32 cellular contexts compared by ENCODE assay signal in genomic region chr22:31099841-31100761, GRCh38. TPM values are rescaled to one million over a fixed set of nuclear protein-coding genes. Genes with fewer than 3 reads are reported as not detected.
DNase-seq lines count a peak whose midpoint lies in the region; ATAC-seq, FAIRE-seq and TF ChIP-seq lines count a peak whose summit lies in the region.
"Had no signal": no experiment of that assay in that cellular context is flagged by ENCODE, and none has a peak within 500 bp of the region (broad histone marks: within the 10 kb centered on the region; RNA-seq: fewer than 3 reads in every experiment).

No MANE protein-coding gene starts in this region.

- TF ChIP-seq EP300 in sigmoid colon (IDR thresholded peaks at IDR 0.05), result no peak

- H3K4me3 ChIP-seq in esophagus squamous epithelium, result no peak overlapping the region
- no peak overlapping the region for H3K4me3 ChIP-seq in sigmoid colon
- no peak overlapping the region for H3K4me3 ChIP-seq in vagina
- H3K4me3 ChIP-seq: breast epithelium, heart left ventricle, upper lobe of right lung had no signal

- H3K4me3 Mint-ChIP-seq in natural killer cell treated with Interleukin-12 subunit alpha and Interleukin-12 subunit beta and Interleukin-15 and Interleukin-18, amount 100 ng/mL, for 72 hours, result no peak overlapping the region
- H3K4me3 Mint-ChIP-seq in natural killer cell, result no peak overlapping the region
- H3K4me3 Mint-ChIP-seq: activated CD8-positive, alpha-beta memory T cell treated with anti-CD3 and anti-CD28 coated beads, Interleukin-2, amount 10 ng/mL, durations not matched to agents 7 days and 5 days; activated naive CD4-positive, alpha-beta T cell treated with anti-CD3 and anti-CD28 coated beads for 36 hours; H9; naive B cell; stimulated activated naive CD8-positive, alpha-beta T cell treated with anti-CD3 and anti-CD28 coated beads, Interleukin-15, Interleukin-2, amounts not matched to agents 100 ng/mL and 50 ng/mL, for 24 hours; T-helper 2 cell treated with Interferon-gamma antibody and Interleukin-4, amounts not matched to agents 5 μg/mL and 100 μg/mL, for 36 hours had no signal

- TF ChIP-seq POLR2A in esophagus squamous epithelium (IDR thresholded peaks at IDR 0.05), result no peak
- no peak for TF ChIP-seq POLR2A in sigmoid colon (IDR thresholded peaks at IDR 0.05)
- no peak for TF ChIP-seq POLR2A in vagina (IDR thresholded peaks at IDR 0.05)
- no peak for TF ChIP-seq POLR2A in GM12891 (IDR thresholded peaks at IDR 0.05; ENCODE audit: low read depth, low read length)

- no peaks in the 10 kb centered on the region for H3K4me1 Mint-ChIP-seq in natural killer cell treated with Interleukin-12 subunit alpha and Interleukin-12 subunit beta and Interleukin-15 and Interleukin-18, amount 100 ng/mL, for 72 hours (ENCODE audit: low read depth in 2 of 2)
- H3K4me1 Mint-ChIP-seq in natural killer cell, result peaks cover 0 to 4% of the 10 kb centered on the region in 2 donors
- H3K4me1 Mint-ChIP-seq: activated CD8-positive, alpha-beta memory T cell treated with anti-CD3 and anti-CD28 coated beads, Interleukin-2, amount 10 ng/mL, durations not matched to agents 7 days and 5 days; naive B cell had no signal

- H3K27ac Mint-ChIP-seq in natural killer cell treated with Interleukin-12 subunit alpha and Interleukin-12 subunit beta and Interleukin-15 and Interleukin-18, amount 100 ng/mL, for 72 hours, result no peak overlapping the region
- H3K27ac Mint-ChIP-seq in natural killer cell, result no peak overlapping the region
- H3K27ac Mint-ChIP-seq: activated CD8-positive, alpha-beta memory T cell treated with anti-CD3 and anti-CD28 coated beads, Interleukin-2, amount 10 ng/mL, durations not matched to agents 7 days and 5 days; activated naive CD4-positive, alpha-beta T cell treated with anti-CD3 and anti-CD28 coated beads for 36 hours; H9; stimulated activated naive CD8-positive, alpha-beta T cell treated with anti-CD3 and anti-CD28 coated beads, Interleukin-15, Interleukin-2, amounts not matched to agents 100 ng/mL and 50 ng/mL, for 24 hours; T-helper 2 cell treated with Interferon-gamma antibody and Interleukin-4, amounts not matched to agents 5 μg/mL and 100 μg/mL, for 36 hours had no signal

- H3K36me3 Mint-ChIP-seq in natural killer cell treated with Interleukin-12 subunit alpha and Interleukin-12 subunit beta and Interleukin-15 and Interleukin-18, amount 100 ng/mL, for 72 hours, result no peaks in the 10 kb centered on the region
- no peaks in the 10 kb centered on the region for H3K36me3 Mint-ChIP-seq in natural killer cell
- H3K36me3 Mint-ChIP-seq: naive B cell, WTC11 had no signal

- no peaks in the 10 kb centered on the region for H3K9me3 Mint-ChIP-seq in natural killer cell treated with Interleukin-12 subunit alpha and Interleukin-12 subunit beta and Interleukin-15 and Interleukin-18, amount 100 ng/mL, for 72 hours
- H3K9me3 Mint-ChIP-seq in natural killer cell, result no peaks in the 10 kb centered on the region
- H3K9me3 Mint-ChIP-seq: activated naive CD4-positive, alpha-beta T cell treated with anti-CD3 and anti-CD28 coated beads for 36 hours; H9; stimulated activated naive CD8-positive, alpha-beta T cell treated with anti-CD3 and anti-CD28 coated beads, Interleukin-15, Interleukin-2, amounts not matched to agents 100 ng/mL and 50 ng/mL, for 24 hours; T-helper 2 cell treated with Interferon-gamma antibody and Interleukin-4, amounts not matched to agents 5 μg/mL and 100 μg/mL, for 36 hours; WTC11 had no signal

- H3K27me3 ChIP-seq in esophagus squamous epithelium (no peaks in the 10 kb centered on the region), sigmoid colon (no peaks in the 10 kb centered on the region), vagina (no peaks in the 10 kb centered on the region)
- H3K27me3 ChIP-seq: breast epithelium, heart left ventricle, upper lobe of right lung had no signal

- H3K9me3 ChIP-seq in esophagus squamous epithelium (no peaks in the 10 kb centered on the region), sigmoid colon (no peaks in the 10 kb centered on the region), vagina (no peaks in the 10 kb centered on the region)
- H3K9me3 ChIP-seq: breast epithelium, heart left ventricle, upper lobe of right lung had no signal

- H3K36me3 ChIP-seq in esophagus squamous epithelium (peaks cover 26 to 78% (median 29%) of the 10 kb centered on the region in 3 donors), sigmoid colon (peaks cover 63 to 87% (median 64%) of the 10 kb centered on the region in 4 donors), vagina (peaks cover 3 to 52% of the 10 kb centered on the region in 2 donors)

- DNase-seq in natural killer cell treated with Interleukin-12 subunit alpha and Interleukin-12 subunit beta and Interleukin-15 and Interleukin-18, amount 100 ng/mL, for 72 hours (ENCODE audit: low spot score), result peak; percentile 45
- DNase-seq in natural killer cell (no peak), esophagus squamous epithelium (lab: John Stamatoyannopoulos, UW) (no peak), sigmoid colon (peak; percentile 71), vagina (ENCODE audit: extremely low spot score in 2 of 2) (no peak), GM12891 (ENCODE audit: insufficient read length, low spot score) (no peak)
- no peak for DNase-seq in NK-92 treated with Interleukin-12 subunit alpha and Interleukin-12 subunit beta, amount 100 ng/mL, for 24 hours (lab: John Stamatoyannopoulos, UW)
- DNase-seq: activated CD4-positive, alpha-beta T cell treated with anti-CD3 and anti-CD28 coated beads, Interleukin-2, amount 50 U/mL, for 1 hour; activated CD8-positive, alpha-beta memory T cell treated with anti-CD3 and anti-CD28 coated beads, Interleukin-2, amount 10 ng/mL, durations not matched to agents 7 days and 5 days; activated naive CD4-positive, alpha-beta T cell treated with anti-CD3 and anti-CD28 coated beads for 36 hours; amniotic stem cell; COR-L47; cortex of kidney; DND-41; H9; Karpas-422; left colon; mesendoderm; naive B cell; NCI-H187; NCI-H526 treated with DMSO at 0.1 percent for 48 hours; RPMI8226; upper lobe of right lung had no signal

- no peak for FAIRE-seq in GM12891 (lab: Jason Lieb, UNC)
- FAIRE-seq: endometrium had no signal

- WGBS in esophagus squamous epithelium, 2 donors, result 84 to 88% methylated on average over 21 to 32 of the region's 34 CpGs
- 94 to 95% methylated on average over 34 of the region's 34 CpGs for WGBS in sigmoid colon, 2 donors

- no peaks in the 10 kb centered on the region for H3K27me3 Mint-ChIP-seq in natural killer cell treated with Interleukin-12 subunit alpha and Interleukin-12 subunit beta and Interleukin-15 and Interleukin-18, amount 100 ng/mL, for 72 hours
- H3K27me3 Mint-ChIP-seq in natural killer cell (ENCODE audit: low read depth in 2 of 2), result no peaks in the 10 kb centered on the region
- H3K27me3 Mint-ChIP-seq: activated CD8-positive, alpha-beta memory T cell treated with anti-CD3 and anti-CD28 coated beads, Interleukin-2, amount 10 ng/mL, durations not matched to agents 7 days and 5 days; naive B cell; stimulated activated naive CD8-positive, alpha-beta T cell treated with anti-CD3 and anti-CD28 coated beads, Interleukin-15, Interleukin-2, amounts not matched to agents 100 ng/mL and 50 ng/mL, for 24 hours had no signal

- H3K27ac ChIP-seq in esophagus squamous epithelium, result peak overlapping the region in 3 of 4 donors; percentile 78 to 95 (median 94)
- H3K27ac ChIP-seq in sigmoid colon, result peak overlapping the region; percentile 96 to 100 (median 99)
- peak overlapping the region; percentile 98 for H3K27ac ChIP-seq in vagina
- H3K27ac ChIP-seq: upper lobe of right lung had no signal

- TF ChIP-seq CTCF in natural killer cell (IDR thresholded peaks at IDR 0.05), result no peak
- no peak for TF ChIP-seq CTCF in esophagus squamous epithelium (IDR thresholded peaks at IDR 0.05)
- TF ChIP-seq CTCF in sigmoid colon (IDR thresholded peaks at IDR 0.05), result no peak
- TF ChIP-seq CTCF in vagina (IDR thresholded peaks at IDR 0.05), result no peak

- no peak for ATAC-seq in natural killer cell treated with Interleukin-12 subunit alpha and Interleukin-12 subunit beta and Interleukin-15 and Interleukin-18, amount 100 ng/mL, for 72 hours
- ATAC-seq in natural killer cell (no peak), GM18870 (IDR thresholded peaks at IDR 0.05; ENCODE audit: unreplicated experiment) (no peak)
- ATAC-seq: activated CD8-positive, alpha-beta memory T cell treated with anti-CD3 and anti-CD28 coated beads, Interleukin-2, amount 10 ng/mL, durations not matched to agents 7 days and 5 days; heart left ventricle; left colon; right cardiac atrium; upper lobe of right lung; WTC11 had no signal

- H3K4me1 ChIP-seq in esophagus squamous epithelium (peaks cover 12 to 88% (median 25%) of the 10 kb centered on the region in 3 donors), sigmoid colon (peaks cover 0 to 98% (median 96%) of the 10 kb centered on the region in 4 donors), vagina (peaks cover 71% of the 10 kb centered on the region)
- H3K4me1 ChIP-seq: upper lobe of right lung had no signal

- intact Hi-C loops in natural killer cell (cut with micrococcal nuclease), result no loop called here
- intact Hi-C loops in esophagus squamous epithelium (cut with DNase I), result no loop called here
- intact Hi-C loops in sigmoid colon (cut with DNase I), result no loop called here
- intact Hi-C loops in vagina (cut with DNase I), result no loop called here

RNA-seq across cellular contexts. Expression of gene SELENOM, which starts 7.3 kb away (rescaled TPM):
- 1 to 10 TPM; 4.4 to 6.0 TPM for total RNA-seq in natural killer cell treated with Interleukin-12 subunit alpha and Interleukin-12 subunit beta and Interleukin-15 and Interleukin-18, amount 100 ng/mL, for 72 hours
- 10 to 100 TPM in 2 of 3 donors, 1 to 10 TPM in 1; 8.1 to 14.0 (median 10.6) TPM for total RNA-seq in natural killer cell
- total RNA-seq in esophagus squamous epithelium, result 100 to 1,000 TPM in 2 of 4 donors, 10 to 100 TPM in 2; 13.3 to 291 (median 67.6) TPM
- total RNA-seq in sigmoid colon, result 1,000 to 10,000 TPM in 3 of 4 donors, 100 to 1,000 TPM in 1; 868 to 1,938 (median 1,638) TPM
- polyA plus RNA-seq in sigmoid colon, result 100 to 1,000 TPM in 2 of 3 donors, 10 to 100 TPM in 1; 40.9 to 192 (median 169) TPM
- total RNA-seq in vagina, result 941 TPM
- polyA plus RNA-seq in GM12891 (2012; ENCODE audit: low read depth, missing spikeins), result 8.5 TPM

RNA-seq across cellular contexts. Expression of gene SMTN, which starts 19.0 kb away (rescaled TPM):
- 10 to 100 TPM; 17.2 to 19.9 TPM for total RNA-seq in natural killer cell treated with Interleukin-12 subunit alpha and Interleukin-12 subunit beta and Interleukin-15 and Interleukin-18, amount 100 ng/mL, for 72 hours
- 1 to 10 TPM; 2.1 to 4.3 (median 3.6) TPM for total RNA-seq in natural killer cell
- 100 to 1,000 TPM in 1 of 4 donors, 10 to 100 TPM in 3; 28.2 to 158 (median 45.8) TPM for total RNA-seq in esophagus squamous epithelium
- total RNA-seq in sigmoid colon, result 1,000 to 10,000 TPM in 3 of 4 donors, 100 to 1,000 TPM in 1; 987 to 1,789 (median 1,228) TPM
- polyA plus RNA-seq in sigmoid colon, result 100 to 1,000 TPM in 1 of 3 donors, 10 to 100 TPM in 2; 23.8 to 103 (median 29.4) TPM
- 199 TPM for total RNA-seq in vagina
- polyA plus RNA-seq in GM12891 (2012; ENCODE audit: low read depth, missing spikeins), result 5.0 TPM

RNA-seq across cellular contexts. Expression of gene INPP5J, which starts 22.7 kb away (rescaled TPM):
- under 1 TPM in 1 of 2 donors, not detected in 1; 0.19 TPM for total RNA-seq in natural killer cell treated with Interleukin-12 subunit alpha and Interleukin-12 subunit beta and Interleukin-15 and Interleukin-18, amount 100 ng/mL, for 72 hours
- total RNA-seq in natural killer cell (not detected), esophagus squamous epithelium (1 to 10 TPM in 2 of 4 donors, under 1 TPM in 2; 0.22 to 2.4 (median 0.84) TPM), sigmoid colon (1 to 10 TPM; 1.1 to 2.2 (median 1.8) TPM), vagina (5.9 TPM)
- 10 to 100 TPM; 11.4 to 15.3 (median 12.5) TPM for polyA plus RNA-seq in sigmoid colon
- polyA plus RNA-seq in GM12891 (2012; ENCODE audit: low read depth, missing spikeins), result 0.04 TPM

RNA-seq across cellular contexts. Expression of gene PLA2G3, which starts 40.2 kb away (rescaled TPM):
- not detected for total RNA-seq in natural killer cell treated with Interleukin-12 subunit alpha and Interleukin-12 subunit beta and Interleukin-15 and Interleukin-18, amount 100 ng/mL, for 72 hours
- total RNA-seq in natural killer cell (not detected), esophagus squamous epithelium (10 to 100 TPM in 1 of 4 donors, 1 to 10 TPM in 3; 5.0 to 27.0 (median 7.8) TPM), sigmoid colon (not detected), vagina (6.1 TPM)
- polyA plus RNA-seq in sigmoid colon, result 1 to 10 TPM in 1 of 3 donors, not detected in 2; 5.2 TPM
- not detected for polyA plus RNA-seq in GM12891 (2012; ENCODE audit: low read depth, missing spikeins)
- total RNA-seq: activated CD8-positive, alpha-beta memory T cell treated with anti-CD3 and anti-CD28 coated beads, Interleukin-2, amount 10 ng/mL, durations not matched to agents 7 days and 5 days; activated naive CD4-positive, alpha-beta T cell treated with anti-CD3 and anti-CD28 coated beads for 36 hours; breast epithelium; heart left ventricle; omental fat pad; right cardiac atrium had no signal
- polyA plus RNA-seq: heart left ventricle, right cardiac atrium had no signal

RNA-seq across cellular contexts. Expression of gene RNF185, which starts 59.9 kb away (rescaled TPM):
- total RNA-seq in natural killer cell treated with Interleukin-12 subunit alpha and Interleukin-12 subunit beta and Interleukin-15 and Interleukin-18, amount 100 ng/mL, for 72 hours, result 10 to 100 TPM; 22.1 to 31.2 TPM
- total RNA-seq in natural killer cell (10 to 100 TPM; 12.4 to 15.0 (median 13.2) TPM), esophagus squamous epithelium (10 to 100 TPM; 20.1 to 34.0 (median 27.5) TPM), sigmoid colon (10 to 100 TPM; 30.1 to 33.5 (median 31.6) TPM), vagina (22.8 TPM)
- 10 to 100 TPM; 23.4 to 44.9 (median 43.2) TPM for polyA plus RNA-seq in sigmoid colon
- polyA plus RNA-seq in GM12891 (2012; ENCODE audit: low read depth, missing spikeins), result 14.4 TPM

Comparison
In these comparisons a context has a peak if more than half of its experiments do, and no peak if none do; other contexts are left out.
1. DNase-seq: peak in natural killer cell treated with Interleukin-12 subunit alpha and Interleukin-12 subunit beta and Interleukin-15 and Interleukin-18, amount 100 ng/mL, for 72 hours (single experiment) and sigmoid colon (single experiment); none in natural killer cell (single experiment), esophagus squamous epithelium (single experiment), vagina (0 of 2), GM12891 (single experiment) and NK-92 treated with Interleukin-12 subunit alpha and Interleukin-12 subunit beta, amount 100 ng/mL, for 24 hours (single experiment).
2. Peak in every context shown above with its lines, with median percentiles within 50 percentile points of each other: H3K27ac ChIP-seq.